In genomic region chr10:50280049-50280448, GRCh38 we compare ENCODE assay signal across 6 cellular contexts.
"Had no signal": no experiment of that assay in that cellular context is flagged by ENCODE, and none has a peak within 500 bp of the region (broad histone marks: within the 10 kb centered on the region; RNA-seq: fewer than 3 reads in every experiment).

No MANE protein-coding gene starts in this region.

- H3K27ac ChIP-seq: HL-60 had no signal

- H3K36me3 ChIP-seq: HAP-1 had no signal

- DNase-seq: GOT3, HFFc6, KG1 had no signal

- FAIRE-seq: HTR-8/SVneo had no signal

- H3K9me3 ChIP-seq: HAP-1 had no signal

- H3K4me3 ChIP-seq: HAP-1 had no signal

- H3K4me1 ChIP-seq: HAP-1 had no signal
